ENCODE assay signal across 1 cellular context in the genomic region with DNA sequence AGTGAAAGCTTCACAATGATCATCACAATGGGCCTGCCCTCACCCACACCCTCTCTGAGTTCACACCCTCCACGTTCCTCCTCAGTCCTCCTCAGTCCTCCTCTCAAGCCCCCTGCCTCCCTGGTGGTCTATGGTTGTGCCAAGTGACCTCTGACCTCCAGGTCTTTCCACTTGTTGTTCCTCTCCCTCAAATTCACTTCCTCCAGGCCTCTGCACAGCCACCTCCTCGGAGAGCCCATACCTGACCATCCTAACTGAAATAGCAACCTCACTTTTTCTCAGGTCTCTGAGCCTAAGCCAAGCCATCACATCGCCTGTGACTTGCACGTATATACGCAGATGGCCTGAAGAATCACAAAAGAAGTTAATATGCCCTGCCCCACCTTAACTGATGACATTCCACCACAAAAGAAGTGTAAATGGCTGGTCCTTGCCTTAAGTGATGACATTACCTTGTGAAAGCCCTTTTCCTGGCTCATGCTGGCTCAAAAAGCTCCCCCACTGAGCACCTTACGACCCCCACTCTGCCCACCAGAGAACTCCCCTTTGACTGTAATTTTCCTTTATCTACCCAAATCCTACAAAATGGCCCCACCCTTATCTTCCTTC.
TF ChIP-seq lines count a peak whose summit lies in the region.

No MANE protein-coding gene starts in this region.

TF ChIP-seq in WTC11, 78 proteins besides CTCF, POLR2A, EP300 and RAD21 (continued from another document):
- TF ChIP-seq, protein P1, sequence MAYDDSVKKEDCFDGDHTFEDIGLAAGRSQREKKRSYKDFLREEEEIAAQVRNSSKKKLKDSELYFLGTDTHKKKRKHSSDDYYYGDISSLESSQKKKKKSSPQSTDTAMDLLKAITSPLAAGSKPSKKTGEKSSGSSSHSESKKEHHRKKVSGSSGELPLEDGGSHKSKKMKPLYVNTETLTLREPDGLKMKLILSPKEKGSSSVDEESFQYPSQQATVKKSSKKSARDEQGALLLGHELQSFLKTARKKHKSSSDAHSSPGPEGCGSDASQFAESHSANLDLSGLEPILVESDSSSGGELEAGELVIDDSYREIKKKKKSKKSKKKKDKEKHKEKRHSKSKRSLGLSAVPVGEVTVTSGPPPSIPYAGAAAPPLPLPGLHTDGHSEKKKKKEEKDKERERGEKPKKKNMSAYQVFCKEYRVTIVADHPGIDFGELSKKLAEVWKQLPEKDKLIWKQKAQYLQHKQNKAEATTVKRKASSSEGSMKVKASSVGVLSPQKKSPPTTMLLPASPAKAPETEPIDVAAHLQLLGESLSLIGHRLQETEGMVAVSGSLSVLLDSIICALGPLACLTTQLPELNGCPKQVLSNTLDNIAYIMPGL (CRISPR knock-in tag; IDR thresholded peaks at IDR 0.05), result no peak
- TF ChIP-seq FOXP1 (CRISPR knock-in tag; IDR thresholded peaks at IDR 0.05; ENCODE audit: borderline replicate concordance) (no peak), ZNF138 (CRISPR knock-in tag; conservative IDR thresholded peaks at IDR 0.05) (0 out of 2 replicates have a peak, but pooled peaks have one; percentile 35), RELA (CRISPR knock-in tag; IDR thresholded peaks at IDR 0.05; ENCODE audit: borderline replicate concordance) (no peak), SMAD4 (CRISPR knock-in tag; IDR thresholded peaks at IDR 0.05) (no peak), ETV6 (CRISPR knock-in tag; IDR thresholded peaks at IDR 0.05) (no peak), JUN (CRISPR knock-in tag; IDR thresholded peaks at IDR 0.05) (no peak), TEAD1 (CRISPR knock-in tag; IDR thresholded peaks at IDR 0.05) (peak; percentile 92; the same call in 1 of the 2 replicates), NFE2L1 (CRISPR knock-in tag; IDR thresholded peaks at IDR 0.05) (peak; percentile 23; the same call in 1 of the 2 replicates), CREB1 (CRISPR knock-in tag; IDR thresholded peaks at IDR 0.05) (no peak)
- TF ChIP-seq, protein P2, sequence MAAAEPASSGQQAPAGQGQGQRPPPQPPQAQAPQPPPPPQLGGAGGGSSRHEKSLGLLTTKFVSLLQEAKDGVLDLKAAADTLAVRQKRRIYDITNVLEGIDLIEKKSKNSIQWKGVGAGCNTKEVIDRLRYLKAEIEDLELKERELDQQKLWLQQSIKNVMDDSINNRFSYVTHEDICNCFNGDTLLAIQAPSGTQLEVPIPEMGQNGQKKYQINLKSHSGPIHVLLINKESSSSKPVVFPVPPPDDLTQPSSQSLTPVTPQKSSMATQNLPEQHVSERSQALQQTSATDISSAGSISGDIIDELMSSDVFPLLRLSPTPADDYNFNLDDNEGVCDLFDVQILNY (CRISPR knock-in tag; IDR thresholded peaks at IDR 0.05), result no peak
- TF ChIP-seq, protein P3, sequence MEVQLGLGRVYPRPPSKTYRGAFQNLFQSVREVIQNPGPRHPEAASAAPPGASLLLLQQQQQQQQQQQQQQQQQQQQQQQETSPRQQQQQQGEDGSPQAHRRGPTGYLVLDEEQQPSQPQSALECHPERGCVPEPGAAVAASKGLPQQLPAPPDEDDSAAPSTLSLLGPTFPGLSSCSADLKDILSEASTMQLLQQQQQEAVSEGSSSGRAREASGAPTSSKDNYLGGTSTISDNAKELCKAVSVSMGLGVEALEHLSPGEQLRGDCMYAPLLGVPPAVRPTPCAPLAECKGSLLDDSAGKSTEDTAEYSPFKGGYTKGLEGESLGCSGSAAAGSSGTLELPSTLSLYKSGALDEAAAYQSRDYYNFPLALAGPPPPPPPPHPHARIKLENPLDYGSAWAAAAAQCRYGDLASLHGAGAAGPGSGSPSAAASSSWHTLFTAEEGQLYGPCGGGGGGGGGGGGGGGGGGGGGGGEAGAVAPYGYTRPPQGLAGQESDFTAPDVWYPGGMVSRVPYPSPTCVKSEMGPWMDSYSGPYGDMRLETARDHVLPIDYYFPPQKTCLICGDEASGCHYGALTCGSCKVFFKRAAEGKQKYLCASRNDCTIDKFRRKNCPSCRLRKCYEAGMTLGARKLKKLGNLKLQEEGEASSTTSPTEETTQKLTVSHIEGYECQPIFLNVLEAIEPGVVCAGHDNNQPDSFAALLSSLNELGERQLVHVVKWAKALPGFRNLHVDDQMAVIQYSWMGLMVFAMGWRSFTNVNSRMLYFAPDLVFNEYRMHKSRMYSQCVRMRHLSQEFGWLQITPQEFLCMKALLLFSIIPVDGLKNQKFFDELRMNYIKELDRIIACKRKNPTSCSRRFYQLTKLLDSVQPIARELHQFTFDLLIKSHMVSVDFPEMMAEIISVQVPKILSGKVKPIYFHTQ (CRISPR knock-in tag; IDR thresholded peaks at IDR 0.05), result peak; percentile 75
- TF ChIP-seq, protein P4, sequence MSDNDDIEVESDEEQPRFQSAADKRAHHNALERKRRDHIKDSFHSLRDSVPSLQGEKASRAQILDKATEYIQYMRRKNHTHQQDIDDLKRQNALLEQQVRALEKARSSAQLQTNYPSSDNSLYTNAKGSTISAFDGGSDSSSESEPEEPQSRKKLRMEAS (CRISPR knock-in tag; IDR thresholded peaks at IDR 0.05), result peak; percentile 77; the same call in 1 of the 2 replicates
